Comparison of ENCODE assay signal across 20 cellular contexts in the genomic region with DNA sequence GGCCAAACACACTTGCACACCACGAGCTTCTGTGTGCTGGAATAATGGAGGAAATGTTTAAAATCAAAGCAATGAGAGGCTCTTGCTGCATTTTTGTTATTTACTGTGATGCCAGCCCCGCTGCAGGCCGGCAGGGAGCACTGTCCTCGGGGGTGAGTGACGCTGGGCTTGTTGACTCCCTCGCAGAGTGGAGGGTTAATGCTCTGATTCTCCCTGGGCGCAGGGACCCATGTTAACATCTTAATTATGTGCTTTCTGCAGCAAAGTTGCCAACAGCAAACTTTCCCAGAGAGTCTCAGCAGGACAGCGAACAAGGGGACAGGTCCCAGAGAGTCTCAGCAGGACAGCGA. TPM values are rescaled to one million over a fixed set of nuclear protein-coding genes. Genes with fewer than 3 reads are reported as not detected.
DNase-seq lines count a peak whose midpoint lies in the region; ATAC-seq, FAIRE-seq and TF ChIP-seq lines count a peak whose summit lies in the region.
"Had no signal": no experiment of that assay in that cellular context is flagged by ENCODE, and none has a peak within 500 bp of the region (broad histone marks: within the 10 kb centered on the region; RNA-seq: fewer than 3 reads in every experiment).

No MANE protein-coding gene starts in this region.

- TF ChIP-seq EP300 in A549 (IDR thresholded peaks at IDR 0.05) (no peak), K562 (IDR thresholded peaks at IDR 0.05; ENCODE audit: low read length) (no peak)

- in situ Hi-C loops in K562 (cut with MboI) = no loop called here

- DNase-seq in A549 (ENCODE audit: low read depth in 1 of 2, low spot score in 1 of 2) = no peak
- DNase-seq in BE2C = no peak
- DNase-seq in K562 (ENCODE audit: extremely low read depth in 1 of 4, low spot score in 3 of 4) = peak; percentile 14 to 45 (median 17)
- no peak for DNase-seq in NAMALWA (ENCODE audit: low spot score)
- DNase-seq: C1 segment of cervical spinal cord, DMS79, GOT3, NCI-H1048, NCI-H146, NCI-H2081 treated with DMSO at 0.1 percent for 48 hours, NCI-H345, SHP77 had no signal

- no peaks in the 10 kb centered on the region for H3K9me3 ChIP-seq in A549
- no peaks in the 10 kb centered on the region for H3K9me3 ChIP-seq in BE2C
- H3K9me3 ChIP-seq in HEK293 (ENCODE audit: control insufficient read depth, insufficient read depth, low read depth, low read length) = no peaks in the 10 kb centered on the region
- no peaks in the 10 kb centered on the region for H3K9me3 ChIP-seq in K562 (replicated peaks; ENCODE audit: control insufficient read depth, insufficient read depth, low read depth, low read length)

- WGBS in A549 (ENCODE audit: missing lambda C conversion rate) = 29% methylated on average over 9 of the region's 9 CpGs
- 2% methylated on average over 9 of the region's 9 CpGs for WGBS in K562 (ENCODE audit: insufficient coverage, low coverage, missing lambda C conversion rate)

- H3K4me1 ChIP-seq in A549 (no peaks in the 10 kb centered on the region), BE2C (no peaks in the 10 kb centered on the region), HEK293 (ENCODE audit: control insufficient read depth, insufficient read depth, low read length) (no peaks in the 10 kb centered on the region), K562 (replicated peaks in 1 of 2; ENCODE audit: control insufficient read depth in 2 of 2, insufficient read depth in 2 of 2, low read length in 2 of 2) (no peaks in the 10 kb centered on the region)

- no peak overlapping the region for H3K9ac ChIP-seq in K562 (ENCODE audit: insufficient read depth in 1 of 2, low read depth in 2 of 2, low read length in 2 of 2)

- no peaks in the 10 kb centered on the region for H3K79me2 ChIP-seq in K562 (ENCODE audit: control insufficient read depth, insufficient read depth, low read length)

- no peak overlapping the region for H3K4me3 ChIP-seq in A549
- H3K4me3 ChIP-seq in BE2C (ENCODE audit: low read depth, low read length) = no peak overlapping the region
- no peak overlapping the region for H3K4me3 ChIP-seq in HEK293 (ENCODE audit: low read depth, low read length)
- no peak overlapping the region for H3K4me3 ChIP-seq in K562

- H3K4me2 ChIP-seq in A549 (no peak overlapping the region), K562 (ENCODE audit: insufficient read depth, low read length) (no peak overlapping the region)

- intact Hi-C loops in K562 (cut with micrococcal nuclease) = no loop called here

- H3K27ac ChIP-seq in A549 (no peak overlapping the region), HEK293 (ENCODE audit: extremely low read depth, low read depth, low read length) (no peak overlapping the region), K562 (ENCODE audit: extremely low read depth, low read depth, low read length) (no peak overlapping the region)

- POLR2A ChIA-PET in A549 (lab: Yijun Ruan, JAX) = no interaction called here
- POLR2A ChIA-PET in HEK293 (lab: Yijun Ruan, JAX) = no interaction called here
- POLR2A ChIA-PET in K562 (lab: Yijun Ruan, JAX) = interaction anchor here (0.6 to 1.6 kb wide), 2 partner anchors 10 to 54 kb away, joined by 3 to 6 read pairs; no protein-coding TSS in a partner anchor

- H2AFZ ChIP-seq in K562 (ENCODE audit: low read depth, low read length) = no peak overlapping the region

- TF ChIP-seq CTCF in A549 (IDR thresholded peaks at IDR 0.05) = no peak
- TF ChIP-seq CTCF in BE2C (IDR thresholded peaks at IDR 0.05; ENCODE audit: low read depth, low read length) = 0 out of 2 replicates have a peak, but pooled peaks have one; percentile 12
- no peak for TF ChIP-seq CTCF in HEK293 (tag by site-specific recombination; IDR thresholded peaks at IDR 0.05)
- TF ChIP-seq CTCF in K562 (IDR thresholded peaks at IDR 0.05 in 2 of 3, conservative IDR thresholded peaks at IDR 0.05 in 1 of 3; ENCODE audit: insufficient read depth in 2 of 3, low read depth in 1 of 3, low read length in 3 of 3) = peak; percentile 30 to 43 (median 38); a peak in 5 of 6 replicates

- H3K27me3 ChIP-seq in BE2C (peaks cover 6% of the 10 kb centered on the region), K562 (ENCODE audit: control insufficient read depth in 2 of 2, insufficient read depth in 2 of 2, low read length in 2 of 2) (peaks cover 16 to 38% of the 10 kb centered on the region in 2 experiments)

- ATAC-seq in A549 (peak; percentile 65 to 68; a peak in 5 of 6 replicates), K562 (peak; percentile 86), HG03045 (IDR thresholded peaks at IDR 0.05; ENCODE audit: unreplicated experiment) (no peak), GM18505 (IDR thresholded peaks at IDR 0.05; ENCODE audit: unreplicated experiment) (no peak), HG03442 (IDR thresholded peaks at IDR 0.05; ENCODE audit: unreplicated experiment) (no peak)

- peaks cover 13% of the 10 kb centered on the region for H4K20me1 ChIP-seq in K562 (replicated peaks; ENCODE audit: control insufficient read depth, insufficient read depth, low read length)

- CTCF ChIA-PET in A549 (lab: Yijun Ruan, JAX) = no interaction called here
- CTCF ChIA-PET in HEK293 (lab: Yijun Ruan, JAX) = no interaction called here
- CTCF ChIA-PET in K562 (lab: Yijun Ruan, JAX; ENCODE audit: low intra/inter-chr PET ratio) = no interaction called here

- FAIRE-seq in A549 (lab: Jason Lieb, UNC) (no peak), K562 (lab: Jason Lieb, UNC) (no peak)
- FAIRE-seq: RCC 7860 had no signal

- TF ChIP-seq POLR2A in A549 (IDR thresholded peaks at IDR 0.05; ENCODE audit: low read length) (no peak), K562 (conservative IDR thresholded peaks at IDR 0.05) (no peak), GM18505 (IDR thresholded peaks at IDR 0.05; ENCODE audit: borderline replicate concordance, extremely low read depth, insufficient read depth, insufficient read length) (no peak)

- no TSS peak for BruUV-seq in K562 (replicated peaks; lab: Mats Ljungman, UMichigan)

- H3K36me3 ChIP-seq in BE2C = no peaks in the 10 kb centered on the region
- no peaks in the 10 kb centered on the region for H3K36me3 ChIP-seq in HEK293 (ENCODE audit: control insufficient read depth in 2 of 2, insufficient read depth in 1 of 2, low read length in 2 of 2)
- H3K36me3 ChIP-seq in K562 (ENCODE audit: control insufficient read depth, insufficient read depth, low read length) = no peaks in the 10 kb centered on the region

- TF ChIP-seq RAD21 in A549 (conservative IDR thresholded peaks at IDR 0.05 in 1 of 2, IDR thresholded peaks at IDR 0.05 in 1 of 2) = no peak
- TF ChIP-seq RAD21 in K562 (CRISPR knock-in tag; conservative IDR thresholded peaks at IDR 0.05 in 1 of 2, IDR thresholded peaks at IDR 0.05 in 1 of 2) = no peak

- peaks cover 3% of the 10 kb centered on the region for H3K9me1 ChIP-seq in K562 (ENCODE audit: control insufficient read depth, insufficient read depth, low read length)

RNA-seq across cellular contexts. Expression of a gene that starts 22.9 kb away (rescaled TPM):
- polyA plus RNA-seq in A549 (2011; rRNA removed) (0.45 and 0.96 TPM in 2 replicates), A549 (2017; fragmentation: RNase III; extraction: RNeasy Plus Mini Kit Qiagen cat#74134 plus additional on column Dnase treatment) (0.32 to 0.42 TPM (median 0.37 TPM) in 3 replicates), K562 (2011; rRNA removed) (4.5 and 14.0 TPM in 2 replicates), K562 (2014; fragmentation: Illumina TruSeq; extraction: Trizol) (4.7 and 6.5 TPM in 2 replicates), K562 (2014; fragmentation: Nextera tagmentation; extraction: Ambion mirVana) (under 1 TPM; 0.18 to 0.29 TPM), K562 (2014; rRNA removed) (4.2 and 4.9 TPM in 2 replicates)
- 0.18 and 0.26 TPM in 2 replicates for polyA plus RNA-seq in A549 (2012; cell fraction: cytosol; rRNA removed)
- polyA plus RNA-seq in A549 (2012; cell fraction: nucleus; rRNA removed) = 1.8 TPM in 2 replicates
- 0.88 and 1.5 TPM in 2 replicates for polyA minus RNA-seq in A549 (2011; rRNA and poly(A)+ RNA removed)
- 24.8 TPM for polyA plus RNA-seq in BE2C (2012; ENCODE audit: insufficient read depth, insufficient read length, low read depth)
- 87.0 and 88.3 TPM in 2 replicates for total RNA-seq in K562 (2011; cell fraction: chromatin; rRNA removed; ENCODE audit: low replicate concordance)
- total RNA-seq in K562 (2011; cell fraction: nucleolus; rRNA removed) = 46.7 and 54.5 TPM in 2 replicates
- 44.7 and 52.3 TPM in 2 replicates for total RNA-seq in K562 (2011; cell fraction: nucleoplasm; rRNA removed)
- total RNA-seq in K562 (2014; rRNA removed) (2.8 and 3.2 TPM in 2 replicates), K562 (2014; rRNA removed; fragmentation: Illumina TruSeq; extraction: Trizol) (2.6 and 2.7 TPM in 2 replicates), K562 (2015; rRNA removed; fragmentation: Illumina TruSeq; extraction: Trizol) (4.5 and 4.9 TPM in 2 replicates), K562 (2021) (4.4 and 5.5 TPM in 2 replicates)
- polyA plus RNA-seq in K562 (2011; cell fraction: cytosol; rRNA removed) = 1.7 and 5.6 TPM in 2 replicates
- 42.0 and 78.3 TPM in 2 replicates for polyA plus RNA-seq in K562 (2011; cell fraction: nucleus; rRNA removed)
- 15.1 and 17.5 TPM in 2 replicates for polyA plus RNA-seq in K562 (2012)
- polyA minus RNA-seq in K562 (2011; rRNA and poly(A)+ RNA removed) = 3.4 and 4.8 TPM in 2 replicates
- polyA minus RNA-seq in K562 (2011; cell fraction: cytosol; rRNA and poly(A)+ RNA removed) = 1.5 and 2.5 TPM in 2 replicates
- polyA minus RNA-seq in K562 (2011; cell fraction: nucleus; rRNA and poly(A)+ RNA removed) = 7.1 and 13.8 TPM in 2 replicates

RNA-seq across cellular contexts. Expression of a gene that starts 50.5 kb away (rescaled TPM):
- polyA plus RNA-seq in A549 (2011; rRNA removed) = 0.75 and 0.93 TPM in 2 replicates
- polyA plus RNA-seq in A549 (2012; cell fraction: cytosol; rRNA removed) = 0.05 and 0.08 TPM in 2 replicates
- 0.26 and 0.43 TPM in 2 replicates for polyA plus RNA-seq in A549 (2012; cell fraction: nucleus; rRNA removed)
- polyA plus RNA-seq in A549 (2017; fragmentation: RNase III; extraction: RNeasy Plus Mini Kit Qiagen cat#74134 plus additional on column Dnase treatment) = 0.14 to 0.21 TPM (median 0.17 TPM) in 3 replicates
- 0.12 and 0.54 TPM in 2 replicates for polyA minus RNA-seq in A549 (2011; rRNA and poly(A)+ RNA removed)
- polyA plus RNA-seq in BE2C (2012; ENCODE audit: insufficient read depth, insufficient read length, low read depth) = 0.93 TPM
- 1.00 and 1.8 TPM in 2 replicates for total RNA-seq in K562 (2011; cell fraction: chromatin; rRNA removed; ENCODE audit: low replicate concordance)
- total RNA-seq in K562 (2011; cell fraction: nucleolus; rRNA removed) = 0.83 and 0.92 TPM in 2 replicates
- total RNA-seq in K562 (2011; cell fraction: nucleoplasm; rRNA removed) = 0.73 and 3.0 TPM in 2 replicates
- not detected in 2 replicates for total RNA-seq in K562 (2014; rRNA removed)
- 0.18 TPM in 1 of 2 replicates, not detected in the other for total RNA-seq in K562 (2014; rRNA removed; fragmentation: Illumina TruSeq; extraction: Trizol)
- total RNA-seq in K562 (2015; rRNA removed; fragmentation: Illumina TruSeq; extraction: Trizol) = 0.23 and 0.33 TPM in 2 replicates
- total RNA-seq in K562 (2021) = 1.0 and 1.6 TPM in 2 replicates
- polyA plus RNA-seq in K562 (2011; rRNA removed) = 0.18 and 0.83 TPM in 2 replicates
- 0.18 and 0.55 TPM in 2 replicates for polyA plus RNA-seq in K562 (2011; cell fraction: cytosol; rRNA removed)
- polyA plus RNA-seq in K562 (2011; cell fraction: nucleus; rRNA removed) = 2.8 and 5.2 TPM in 2 replicates
- polyA plus RNA-seq in K562 (2012) = 0.22 and 0.64 TPM in 2 replicates
- 0.19 TPM in 2 replicates for polyA plus RNA-seq in K562 (2014; fragmentation: Illumina TruSeq; extraction: Trizol)
- polyA plus RNA-seq in K562 (2014; fragmentation: Nextera tagmentation; extraction: Ambion mirVana) = under 1 TPM in 1 of 2 experiments, not detected in 1; 0.07 TPM
- 0.45 TPM in 1 of 2 replicates, not detected in the other for polyA plus RNA-seq in K562 (2014; rRNA removed)
- not detected in 2 replicates for polyA minus RNA-seq in K562 (2011; rRNA and poly(A)+ RNA removed)
- polyA minus RNA-seq in K562 (2011; cell fraction: cytosol; rRNA and poly(A)+ RNA removed) = not detected in 2 replicates
- polyA minus RNA-seq in K562 (2011; cell fraction: nucleus; rRNA and poly(A)+ RNA removed) = 0.13 and 1.1 TPM in 2 replicates

RNA-seq across cellular contexts. Expression of a gene that starts 52.2 kb away (rescaled TPM):
- polyA plus RNA-seq in A549 (2011; rRNA removed) = 0.06 and 0.08 TPM in 2 replicates
- 0.12 and 0.19 TPM in 2 replicates for polyA plus RNA-seq in A549 (2012; cell fraction: cytosol; rRNA removed)
- 0.18 and 0.19 TPM in 2 replicates for polyA plus RNA-seq in A549 (2012; cell fraction: nucleus; rRNA removed)
- 0.15 to 0.18 TPM (median 0.16 TPM) in 3 replicates for polyA plus RNA-seq in A549 (2017; fragmentation: RNase III; extraction: RNeasy Plus Mini Kit Qiagen cat#74134 plus additional on column Dnase treatment)
- 0.08 TPM in 1 of 2 replicates, not detected in the other for polyA minus RNA-seq in A549 (2011; rRNA and poly(A)+ RNA removed)
- 8.7 TPM for polyA plus RNA-seq in BE2C (2012; ENCODE audit: insufficient read depth, insufficient read length, low read depth)
- total RNA-seq in K562 (2011; cell fraction: chromatin; rRNA removed; ENCODE audit: low replicate concordance) = not detected in 2 replicates
- not detected in 2 replicates for total RNA-seq in K562 (2011; cell fraction: nucleolus; rRNA removed)
- not detected in 2 replicates for total RNA-seq in K562 (2011; cell fraction: nucleoplasm; rRNA removed)
- total RNA-seq in K562 (2014; rRNA removed) = not detected in 2 replicates
- total RNA-seq in K562 (2014; rRNA removed; fragmentation: Illumina TruSeq; extraction: Trizol) = not detected in 2 replicates
- total RNA-seq in K562 (2015; rRNA removed; fragmentation: Illumina TruSeq; extraction: Trizol) = not detected in 2 replicates
- not detected in 2 replicates for total RNA-seq in K562 (2021)
- not detected in 2 replicates for polyA plus RNA-seq in K562 (2011; rRNA removed)
- not detected in 2 replicates for polyA plus RNA-seq in K562 (2011; cell fraction: cytosol; rRNA removed)
- polyA plus RNA-seq in K562 (2011; cell fraction: nucleus; rRNA removed) = not detected in 2 replicates
- polyA plus RNA-seq in K562 (2012) = 1.2 and 1.6 TPM in 2 replicates
- polyA plus RNA-seq in K562 (2014; fragmentation: Illumina TruSeq; extraction: Trizol) = not detected in 2 replicates
- polyA plus RNA-seq in K562 (2014; fragmentation: Nextera tagmentation; extraction: Ambion mirVana) = under 1 TPM in 1 of 2 experiments, not detected in 1; 0.04 TPM
- polyA plus RNA-seq in K562 (2014; rRNA removed) = not detected in 2 replicates
- polyA minus RNA-seq in K562 (2011; rRNA and poly(A)+ RNA removed) = not detected in 2 replicates
- not detected in 2 replicates for polyA minus RNA-seq in K562 (2011; cell fraction: cytosol; rRNA and poly(A)+ RNA removed)
- not detected in 2 replicates for polyA minus RNA-seq in K562 (2011; cell fraction: nucleus; rRNA and poly(A)+ RNA removed)
- total RNA-seq: G401; HT1080; T-helper 2 cell treated with Interferon-gamma antibody and Interleukin-4, amounts not matched to agents 100 ng/mL and 5 ng/mL, for 36 hours had no signal

Comparison
In these comparisons a context has a peak if more than half of its experiments do, and no peak if none do; other contexts are left out.
1. ATAC-seq: peak in A549 (2 of 2) and K562 (single experiment); none in HG03045 (single experiment), GM18505 (single experiment) and HG03442 (single experiment).
2. DNase-seq: peak in K562 (4 of 4); none in A549 (0 of 2), BE2C (single experiment) and NAMALWA (single experiment).
3. CTCF ChIP-seq: peak in BE2C (single experiment) and K562 (3 of 3); none in A549 (single experiment) and HEK293 (single experiment).